Comparison of ENCODE assay signal across 1 cellular context in the genomic region with DNA sequence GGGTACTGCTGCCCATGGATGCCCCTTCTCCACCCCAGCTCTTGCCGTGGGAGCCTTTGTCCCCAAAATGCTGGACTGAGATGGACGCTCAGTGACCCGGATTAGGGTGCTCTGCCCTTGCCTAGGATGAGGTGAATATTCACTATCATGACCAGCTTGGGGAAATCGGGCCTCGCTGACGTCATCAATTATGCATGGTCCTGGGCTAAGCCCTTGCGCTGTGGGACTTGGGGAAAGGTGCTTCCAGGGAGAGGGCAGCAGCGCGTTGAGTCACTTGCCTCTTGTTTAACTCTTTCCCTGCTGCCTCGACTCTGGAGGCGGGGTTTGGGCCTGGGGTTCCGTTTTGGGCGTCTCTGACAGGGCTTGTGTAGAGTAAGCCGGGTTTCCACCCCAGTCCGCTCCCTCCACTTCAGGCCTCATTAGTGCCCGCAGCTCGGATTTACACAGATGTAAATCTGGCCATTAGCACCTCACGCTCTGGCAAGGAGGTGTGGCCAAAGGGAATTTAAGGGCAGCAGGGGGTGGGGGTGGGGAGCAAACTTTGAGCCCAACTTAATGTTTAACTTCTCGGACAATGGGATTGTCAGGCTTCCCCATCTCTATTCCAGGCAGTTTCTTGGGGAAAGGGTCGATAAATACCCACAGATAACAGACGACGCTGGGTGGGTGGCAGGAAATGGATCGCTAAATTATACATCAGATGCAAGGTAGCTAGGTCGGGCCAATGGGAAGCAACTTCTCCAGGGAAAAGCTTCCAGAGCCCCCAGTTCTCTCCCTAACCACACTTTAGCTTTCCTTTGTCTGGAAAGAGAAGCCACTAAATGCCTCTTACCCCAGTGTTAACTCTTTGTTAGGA.
TF ChIP-seq lines count a peak whose summit lies in the region.

No MANE protein-coding gene starts in this region.

TF ChIP-seq in HepG2, 621 proteins besides CTCF, POLR2A, EP300 and RAD21 (continued from another document and continues in another):
- TF ChIP-seq, protein P1, sequence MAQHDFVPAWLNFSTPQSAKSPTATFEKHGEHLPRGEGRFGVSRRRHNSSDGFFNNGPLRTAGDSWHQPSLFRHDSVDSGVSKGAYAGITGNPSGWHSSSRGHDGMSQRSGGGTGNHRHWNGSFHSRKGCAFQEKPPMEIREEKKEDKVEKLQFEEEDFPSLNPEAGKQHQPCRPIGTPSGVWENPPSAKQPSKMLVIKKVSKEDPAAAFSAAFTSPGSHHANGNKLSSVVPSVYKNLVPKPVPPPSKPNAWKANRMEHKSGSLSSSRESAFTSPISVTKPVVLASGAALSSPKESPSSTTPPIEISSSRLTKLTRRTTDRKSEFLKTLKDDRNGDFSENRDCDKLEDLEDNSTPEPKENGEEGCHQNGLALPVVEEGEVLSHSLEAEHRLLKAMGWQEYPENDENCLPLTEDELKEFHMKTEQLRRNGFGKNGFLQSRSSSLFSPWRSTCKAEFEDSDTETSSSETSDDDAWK (CRISPR knock-in tag; IDR thresholded peaks at IDR 0.05): no peak
- no peak for TF ChIP-seq EED (CRISPR knock-in tag; IDR thresholded peaks at IDR 0.05)
- no peak; the same call in 1 of the 2 replicates for TF ChIP-seq TEAD2 (CRISPR knock-in tag; IDR thresholded peaks at IDR 0.05)
- TF ChIP-seq ZNF720 (CRISPR knock-in tag; IDR thresholded peaks at IDR 0.05): 0 out of 2 replicates have a peak, but pooled peaks have one; percentile 28
- no peak for TF ChIP-seq ZNF136 (CRISPR knock-in tag; IDR thresholded peaks at IDR 0.05; ENCODE audit: low read depth)
- no peak for TF ChIP-seq SMARCE1 (IDR thresholded peaks at IDR 0.05; ENCODE audit: borderline replicate concordance)
- TF ChIP-seq PHF8 (CRISPR knock-in tag; IDR thresholded peaks at IDR 0.05): peak; percentile 48
- TF ChIP-seq, protein P2, sequence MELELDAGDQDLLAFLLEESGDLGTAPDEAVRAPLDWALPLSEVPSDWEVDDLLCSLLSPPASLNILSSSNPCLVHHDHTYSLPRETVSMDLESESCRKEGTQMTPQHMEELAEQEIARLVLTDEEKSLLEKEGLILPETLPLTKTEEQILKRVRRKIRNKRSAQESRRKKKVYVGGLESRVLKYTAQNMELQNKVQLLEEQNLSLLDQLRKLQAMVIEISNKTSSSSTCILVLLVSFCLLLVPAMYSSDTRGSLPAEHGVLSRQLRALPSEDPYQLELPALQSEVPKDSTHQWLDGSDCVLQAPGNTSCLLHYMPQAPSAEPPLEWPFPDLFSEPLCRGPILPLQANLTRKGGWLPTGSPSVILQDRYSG (CRISPR knock-in tag; IDR thresholded peaks at IDR 0.05): no peak
- TF ChIP-seq, protein P3, sequence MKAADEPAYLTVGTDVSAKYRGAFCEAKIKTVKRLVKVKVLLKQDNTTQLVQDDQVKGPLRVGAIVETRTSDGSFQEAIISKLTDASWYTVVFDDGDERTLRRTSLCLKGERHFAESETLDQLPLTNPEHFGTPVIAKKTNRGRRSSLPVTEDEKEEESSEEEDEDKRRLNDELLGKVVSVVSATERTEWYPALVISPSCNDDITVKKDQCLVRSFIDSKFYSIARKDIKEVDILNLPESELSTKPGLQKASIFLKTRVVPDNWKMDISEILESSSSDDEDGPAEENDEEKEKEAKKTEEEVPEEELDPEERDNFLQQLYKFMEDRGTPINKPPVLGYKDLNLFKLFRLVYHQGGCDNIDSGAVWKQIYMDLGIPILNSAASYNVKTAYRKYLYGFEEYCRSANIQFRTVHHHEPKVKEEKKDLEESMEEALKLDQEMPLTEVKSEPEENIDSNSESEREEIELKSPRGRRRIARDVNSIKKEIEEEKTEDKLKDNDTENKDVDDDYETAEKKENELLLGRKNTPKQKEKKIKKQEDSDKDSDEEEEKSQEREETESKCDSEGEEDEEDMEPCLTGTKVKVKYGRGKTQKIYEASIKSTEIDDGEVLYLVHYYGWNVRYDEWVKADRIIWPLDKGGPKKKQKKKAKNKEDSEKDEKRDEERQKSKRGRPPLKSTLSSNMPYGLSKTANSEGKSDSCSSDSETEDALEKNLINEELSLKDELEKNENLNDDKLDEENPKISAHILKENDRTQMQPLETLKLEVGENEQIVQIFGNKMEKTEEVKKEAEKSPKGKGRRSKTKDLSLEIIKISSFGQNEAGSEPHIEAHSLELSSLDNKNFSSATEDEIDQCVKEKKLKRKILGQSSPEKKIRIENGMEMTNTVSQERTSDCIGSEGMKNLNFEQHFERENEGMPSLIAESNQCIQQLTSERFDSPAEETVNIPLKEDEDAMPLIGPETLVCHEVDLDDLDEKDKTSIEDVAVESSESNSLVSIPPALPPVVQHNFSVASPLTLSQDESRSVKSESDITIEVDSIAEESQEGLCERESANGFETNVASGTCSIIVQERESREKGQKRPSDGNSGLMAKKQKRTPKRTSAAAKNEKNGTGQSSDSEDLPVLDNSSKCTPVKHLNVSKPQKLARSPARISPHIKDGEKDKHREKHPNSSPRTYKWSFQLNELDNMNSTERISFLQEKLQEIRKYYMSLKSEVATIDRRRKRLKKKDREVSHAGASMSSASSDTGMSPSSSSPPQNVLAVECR (CRISPR knock-in tag; IDR thresholded peaks at IDR 0.05; ENCODE audit: borderline replicate concordance): no peak; the same call in 1 of the 2 replicates
- 0 out of 2 replicates have a peak, but pooled peaks have one; percentile 32 for TF ChIP-seq ZNF598 (CRISPR knock-in tag; IDR thresholded peaks at IDR 0.05; ENCODE audit: borderline replicate concordance)
- no peak for TF ChIP-seq SMARCC2 (IDR thresholded peaks at IDR 0.05)
- TF ChIP-seq ZNF382 (CRISPR knock-in tag; IDR thresholded peaks at IDR 0.05; ENCODE audit: borderline replicate concordance): no peak
- no peak for TF ChIP-seq HNRNPK (IDR thresholded peaks at IDR 0.05; ENCODE audit: low read depth, low read length, poor library complexity, severe bottlenecking)
- TF ChIP-seq RELA (CRISPR knock-in tag; IDR thresholded peaks at IDR 0.05): no peak
- no peak for TF ChIP-seq ZNF569 (CRISPR knock-in tag; IDR thresholded peaks at IDR 0.05; ENCODE audit: borderline replicate concordance)
- TF ChIP-seq GATAD2A (CRISPR knock-in tag; IDR thresholded peaks at IDR 0.05): peak; percentile 52
- peak; percentile 89 for TF ChIP-seq FOSL2 (CRISPR knock-in tag; IDR thresholded peaks at IDR 0.05)
- TF ChIP-seq, protein P4, sequence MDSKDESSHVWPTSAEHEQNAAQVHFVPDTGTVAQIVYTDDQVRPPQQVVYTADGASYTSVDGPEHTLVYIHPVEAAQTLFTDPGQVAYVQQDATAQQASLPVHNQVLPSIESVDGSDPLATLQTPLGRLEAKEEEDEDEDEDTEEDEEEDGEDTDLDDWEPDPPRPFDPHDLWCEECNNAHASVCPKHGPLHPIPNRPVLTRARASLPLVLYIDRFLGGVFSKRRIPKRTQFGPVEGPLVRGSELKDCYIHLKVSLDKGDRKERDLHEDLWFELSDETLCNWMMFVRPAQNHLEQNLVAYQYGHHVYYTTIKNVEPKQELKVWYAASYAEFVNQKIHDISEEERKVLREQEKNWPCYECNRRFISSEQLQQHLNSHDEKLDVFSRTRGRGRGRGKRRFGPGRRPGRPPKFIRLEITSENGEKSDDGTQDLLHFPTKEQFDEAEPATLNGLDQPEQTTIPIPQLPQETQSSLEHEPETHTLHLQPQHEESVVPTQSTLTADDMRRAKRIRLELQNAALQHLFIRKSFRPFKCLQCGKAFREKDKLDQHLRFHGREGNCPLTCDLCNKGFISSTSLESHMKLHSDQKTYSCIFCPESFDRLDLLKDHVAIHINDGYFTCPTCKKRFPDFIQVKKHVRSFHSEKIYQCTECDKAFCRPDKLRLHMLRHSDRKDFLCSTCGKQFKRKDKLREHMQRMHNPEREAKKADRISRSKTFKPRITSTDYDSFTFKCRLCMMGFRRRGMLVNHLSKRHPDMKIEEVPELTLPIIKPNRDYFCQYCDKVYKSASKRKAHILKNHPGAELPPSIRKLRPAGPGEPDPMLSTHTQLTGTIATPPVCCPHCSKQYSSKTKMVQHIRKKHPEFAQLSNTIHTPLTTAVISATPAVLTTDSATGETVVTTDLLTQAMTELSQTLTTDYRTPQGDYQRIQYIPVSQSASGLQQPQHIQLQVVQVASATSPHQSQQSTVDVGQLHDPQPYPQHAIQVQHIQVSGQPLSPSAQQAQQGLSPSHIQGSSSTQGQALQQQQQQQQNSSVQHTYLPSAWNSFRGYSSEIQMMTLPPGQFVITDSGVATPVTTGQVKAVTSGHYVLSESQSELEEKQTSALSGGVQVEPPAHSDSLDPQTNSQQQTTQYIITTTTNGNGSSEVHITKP (CRISPR knock-in tag; IDR thresholded peaks at IDR 0.05; ENCODE audit: low read depth): peak; percentile 52; the same call in 1 of the 2 replicates
- no peak for TF ChIP-seq U2AF1 (optimal IDR thresholded peaks at IDR 0.05; ENCODE audit: low read depth, low read length)
- no peak for TF ChIP-seq ZNF235 (CRISPR knock-in tag; IDR thresholded peaks at IDR 0.05; ENCODE audit: borderline replicate concordance)
- TF ChIP-seq, protein P5, sequence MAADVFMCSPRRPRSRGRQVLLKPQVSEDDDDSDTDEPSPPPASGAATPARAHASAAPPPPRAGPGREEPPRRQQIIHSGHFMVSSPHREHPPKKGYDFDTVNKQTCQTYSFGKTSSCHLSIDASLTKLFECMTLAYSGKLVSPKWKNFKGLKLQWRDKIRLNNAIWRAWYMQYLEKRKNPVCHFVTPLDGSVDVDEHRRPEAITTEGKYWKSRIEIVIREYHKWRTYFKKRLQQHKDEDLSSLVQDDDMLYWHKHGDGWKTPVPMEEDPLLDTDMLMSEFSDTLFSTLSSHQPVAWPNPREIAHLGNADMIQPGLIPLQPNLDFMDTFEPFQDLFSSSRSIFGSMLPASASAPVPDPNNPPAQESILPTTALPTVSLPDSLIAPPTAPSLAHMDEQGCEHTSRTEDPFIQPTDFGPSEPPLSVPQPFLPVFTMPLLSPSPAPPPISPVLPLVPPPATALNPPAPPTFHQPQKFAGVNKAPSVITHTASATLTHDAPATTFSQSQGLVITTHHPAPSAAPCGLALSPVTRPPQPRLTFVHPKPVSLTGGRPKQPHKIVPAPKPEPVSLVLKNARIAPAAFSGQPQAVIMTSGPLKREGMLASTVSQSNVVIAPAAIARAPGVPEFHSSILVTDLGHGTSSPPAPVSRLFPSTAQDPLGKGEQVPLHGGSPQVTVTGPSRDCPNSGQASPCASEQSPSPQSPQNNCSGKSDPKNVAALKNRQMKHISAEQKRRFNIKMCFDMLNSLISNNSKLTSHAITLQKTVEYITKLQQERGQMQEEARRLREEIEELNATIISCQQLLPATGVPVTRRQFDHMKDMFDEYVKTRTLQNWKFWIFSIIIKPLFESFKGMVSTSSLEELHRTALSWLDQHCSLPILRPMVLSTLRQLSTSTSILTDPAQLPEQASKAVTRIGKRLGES (CRISPR knock-in tag; IDR thresholded peaks at IDR 0.05; ENCODE audit: borderline replicate concordance): no peak
- TF ChIP-seq, protein P6, sequence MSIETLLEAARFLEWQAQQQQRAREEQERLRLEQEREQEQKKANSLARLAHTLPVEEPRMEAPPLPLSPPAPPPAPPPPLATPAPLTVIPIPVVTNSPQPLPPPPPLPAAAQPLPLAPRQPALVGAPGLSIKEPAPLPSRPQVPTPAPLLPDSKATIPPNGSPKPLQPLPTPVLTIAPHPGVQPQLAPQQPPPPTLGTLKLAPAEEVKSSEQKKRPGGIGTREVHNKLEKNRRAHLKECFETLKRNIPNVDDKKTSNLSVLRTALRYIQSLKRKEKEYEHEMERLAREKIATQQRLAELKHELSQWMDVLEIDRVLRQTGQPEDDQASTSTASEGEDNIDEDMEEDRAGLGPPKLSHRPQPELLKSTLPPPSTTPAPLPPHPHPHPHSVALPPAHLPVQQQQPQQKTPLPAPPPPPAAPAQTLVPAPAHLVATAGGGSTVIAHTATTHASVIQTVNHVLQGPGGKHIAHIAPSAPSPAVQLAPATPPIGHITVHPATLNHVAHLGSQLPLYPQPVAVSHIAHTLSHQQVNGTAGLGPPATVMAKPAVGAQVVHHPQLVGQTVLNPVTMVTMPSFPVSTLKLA (IDR thresholded peaks at IDR 0.05): no peak
- TF ChIP-seq, protein P7, sequence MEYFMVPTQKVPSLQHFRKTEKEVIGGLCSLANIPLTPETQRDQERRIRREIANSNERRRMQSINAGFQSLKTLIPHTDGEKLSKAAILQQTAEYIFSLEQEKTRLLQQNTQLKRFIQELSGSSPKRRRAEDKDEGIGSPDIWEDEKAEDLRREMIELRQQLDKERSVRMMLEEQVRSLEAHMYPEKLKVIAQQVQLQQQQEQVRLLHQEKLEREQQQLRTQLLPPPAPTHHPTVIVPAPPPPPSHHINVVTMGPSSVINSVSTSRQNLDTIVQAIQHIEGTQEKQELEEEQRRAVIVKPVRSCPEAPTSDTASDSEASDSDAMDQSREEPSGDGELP (IDR thresholded peaks at IDR 0.05; ENCODE audit: borderline replicate concordance, low read depth): peak; percentile 35; the same call in 1 of the 2 replicates
- no peak for TF ChIP-seq ZNF251 (CRISPR knock-in tag; IDR thresholded peaks at IDR 0.05)
- peak; percentile 51 for TF ChIP-seq TCF7 (IDR thresholded peaks at IDR 0.05; ENCODE audit: low read depth)
- TF ChIP-seq ZNF530 (CRISPR knock-in tag; IDR thresholded peaks at IDR 0.05; ENCODE audit: low read depth): no peak
- TF ChIP-seq U2AF2 (IDR thresholded peaks at IDR 0.05; ENCODE audit: low read depth, low read length): no peak
- TF ChIP-seq, protein P8, sequence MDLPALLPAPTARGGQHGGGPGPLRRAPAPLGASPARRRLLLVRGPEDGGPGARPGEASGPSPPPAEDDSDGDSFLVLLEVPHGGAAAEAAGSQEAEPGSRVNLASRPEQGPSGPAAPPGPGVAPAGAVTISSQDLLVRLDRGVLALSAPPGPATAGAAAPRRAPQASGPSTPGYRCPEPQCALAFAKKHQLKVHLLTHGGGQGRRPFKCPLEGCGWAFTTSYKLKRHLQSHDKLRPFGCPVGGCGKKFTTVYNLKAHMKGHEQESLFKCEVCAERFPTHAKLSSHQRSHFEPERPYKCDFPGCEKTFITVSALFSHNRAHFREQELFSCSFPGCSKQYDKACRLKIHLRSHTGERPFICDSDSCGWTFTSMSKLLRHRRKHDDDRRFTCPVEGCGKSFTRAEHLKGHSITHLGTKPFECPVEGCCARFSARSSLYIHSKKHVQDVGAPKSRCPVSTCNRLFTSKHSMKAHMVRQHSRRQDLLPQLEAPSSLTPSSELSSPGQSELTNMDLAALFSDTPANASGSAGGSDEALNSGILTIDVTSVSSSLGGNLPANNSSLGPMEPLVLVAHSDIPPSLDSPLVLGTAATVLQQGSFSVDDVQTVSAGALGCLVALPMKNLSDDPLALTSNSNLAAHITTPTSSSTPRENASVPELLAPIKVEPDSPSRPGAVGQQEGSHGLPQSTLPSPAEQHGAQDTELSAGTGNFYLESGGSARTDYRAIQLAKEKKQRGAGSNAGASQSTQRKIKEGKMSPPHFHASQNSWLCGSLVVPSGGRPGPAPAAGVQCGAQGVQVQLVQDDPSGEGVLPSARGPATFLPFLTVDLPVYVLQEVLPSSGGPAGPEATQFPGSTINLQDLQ (CRISPR knock-in tag; IDR thresholded peaks at IDR 0.05): 0 out of 2 replicates have a peak, but pooled peaks have one; percentile 47
- TF ChIP-seq, protein P9, sequence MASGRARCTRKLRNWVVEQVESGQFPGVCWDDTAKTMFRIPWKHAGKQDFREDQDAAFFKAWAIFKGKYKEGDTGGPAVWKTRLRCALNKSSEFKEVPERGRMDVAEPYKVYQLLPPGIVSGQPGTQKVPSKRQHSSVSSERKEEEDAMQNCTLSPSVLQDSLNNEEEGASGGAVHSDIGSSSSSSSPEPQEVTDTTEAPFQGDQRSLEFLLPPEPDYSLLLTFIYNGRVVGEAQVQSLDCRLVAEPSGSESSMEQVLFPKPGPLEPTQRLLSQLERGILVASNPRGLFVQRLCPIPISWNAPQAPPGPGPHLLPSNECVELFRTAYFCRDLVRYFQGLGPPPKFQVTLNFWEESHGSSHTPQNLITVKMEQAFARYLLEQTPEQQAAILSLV (CRISPR knock-in tag; IDR thresholded peaks at IDR 0.05; ENCODE audit: borderline replicate concordance): no peak
- TF ChIP-seq, protein P10, sequence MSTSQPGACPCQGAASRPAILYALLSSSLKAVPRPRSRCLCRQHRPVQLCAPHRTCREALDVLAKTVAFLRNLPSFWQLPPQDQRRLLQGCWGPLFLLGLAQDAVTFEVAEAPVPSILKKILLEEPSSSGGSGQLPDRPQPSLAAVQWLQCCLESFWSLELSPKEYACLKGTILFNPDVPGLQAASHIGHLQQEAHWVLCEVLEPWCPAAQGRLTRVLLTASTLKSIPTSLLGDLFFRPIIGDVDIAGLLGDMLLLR (CRISPR knock-in tag; IDR thresholded peaks at IDR 0.05): peak; percentile 76; the same call in 1 of the 2 replicates
- TF ChIP-seq ARHGAP35 (CRISPR knock-in tag; IDR thresholded peaks at IDR 0.05; ENCODE audit: borderline replicate concordance): no peak
- no peak for TF ChIP-seq ZNF510 (CRISPR knock-in tag; IDR thresholded peaks at IDR 0.05; ENCODE audit: low read depth)
